7 cellular contexts compared by ENCODE assay signal in the genomic region with DNA sequence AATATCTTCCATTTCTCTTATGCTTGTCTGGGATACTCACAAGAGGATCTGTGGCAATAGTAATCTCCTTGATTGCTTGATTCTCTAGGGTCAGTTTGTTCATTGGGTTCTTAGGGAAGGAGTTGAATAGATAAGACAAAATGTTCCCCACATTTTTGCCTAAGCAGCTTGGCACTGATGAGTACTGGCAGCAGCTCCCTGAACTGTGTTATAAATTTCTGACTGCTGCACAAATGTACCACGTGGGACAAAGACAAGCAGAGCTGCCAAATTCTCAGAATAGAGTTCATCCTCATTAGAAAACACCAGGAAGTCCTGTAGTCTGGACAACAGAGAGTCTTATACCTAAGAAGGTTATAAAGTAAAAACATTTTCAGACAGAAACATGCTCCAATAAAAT.
DNase-seq lines count a peak whose midpoint lies in the region; ATAC-seq, FAIRE-seq and TF ChIP-seq lines count a peak whose summit lies in the region.
"Not testable (repeated sequence)": the region's sequence is repeated elsewhere in the genome, so short reads cannot be mapped to it uniquely, and the experiment has no call there.

No MANE protein-coding gene starts in this region.

- not testable (repeated sequence) for H3K9me3 ChIP-seq in heart left ventricle; left ventricle myocardium inferior (replicated peaks)

- FAIRE-seq in GM12892 (lab: Jason Lieb, UNC), result peak; percentile 42

- H3K4me3 ChIP-seq in heart left ventricle, left ventricle myocardium inferior: not testable (repeated sequence)

- not testable (repeated sequence) for H3K36me3 ChIP-seq in heart left ventricle, left ventricle myocardium inferior

- 0% methylated on average over 1 of the region's 1 CpG; no CpG with 5 or more reads in 1 of the 4 donors for WGBS in heart left ventricle, 4 donors

- not testable (repeated sequence) for H3K27me3 ChIP-seq in heart left ventricle; left ventricle myocardium inferior (ENCODE audit: low read depth)

- TF ChIP-seq POLR2A in GM12892 (IDR thresholded peaks at IDR 0.05; ENCODE audit: low read depth, low read length); heart left ventricle (IDR thresholded peaks at IDR 0.05): not testable (repeated sequence)

- ATAC-seq in heart left ventricle (peak; percentile 89 to 95 (median 94)), omental fat pad (ENCODE audit: low FRiP score) (peak; percentile 75), sciatic nerve (peak; percentile 73)

- intact Hi-C loops in heart left ventricle (cut with DNase I); left ventricle myocardium inferior (cut with micrococcal nuclease); sciatic nerve (cut with DNase I): not testable (repeated sequence)

- not testable (repeated sequence) for H3K4me1 ChIP-seq in heart left ventricle, left ventricle myocardium inferior

- DNase-seq in GM12892 (ENCODE audit: insufficient read length); omental fat pad (ENCODE audit: low spot score); sciatic nerve (ENCODE audit: low spot score): not testable (repeated sequence)
- peak; percentile 2 for DNase-seq in globus pallidus (ENCODE audit: low spot score)
- DNase-seq in heart left ventricle, result peak in 2 of 5 donors; percentile 31 to 36
- DNase-seq in left ventricle myocardium inferior, result peak; percentile 16
- peak; percentile 2 for DNase-seq in inferior parietal cortex (ENCODE audit: extremely low spot score)

- TF ChIP-seq CTCF in heart left ventricle (IDR thresholded peaks at IDR 0.05); left ventricle myocardium inferior (IDR thresholded peaks at IDR 0.05; ENCODE audit: borderline replicate concordance); omental fat pad (IDR thresholded peaks at IDR 0.05): not testable (repeated sequence)

- peak overlapping the region in 1 of 12 donors; percentile 43 for H3K27ac ChIP-seq in heart left ventricle
- H3K27ac ChIP-seq in left ventricle myocardium inferior (replicated peaks), result peak overlapping the region; percentile 33
